1 cellular context compared by ENCODE assay signal in genomic region chr1:17301767-17302166, GRCh38.
TF ChIP-seq lines count a peak whose summit lies in the region.

No MANE protein-coding gene starts in this region.

TF ChIP-seq in K562, 482 proteins besides CTCF, POLR2A, EP300 and RAD21 (continued from another document):
- TF ChIP-seq ZNF280A (IDR thresholded peaks at IDR 0.05; ENCODE audit: low read depth, partially characterized antibody): peak; percentile 90
TF ChIP-seq in K562: peak in this region for 6.
